In the genomic region with DNA sequence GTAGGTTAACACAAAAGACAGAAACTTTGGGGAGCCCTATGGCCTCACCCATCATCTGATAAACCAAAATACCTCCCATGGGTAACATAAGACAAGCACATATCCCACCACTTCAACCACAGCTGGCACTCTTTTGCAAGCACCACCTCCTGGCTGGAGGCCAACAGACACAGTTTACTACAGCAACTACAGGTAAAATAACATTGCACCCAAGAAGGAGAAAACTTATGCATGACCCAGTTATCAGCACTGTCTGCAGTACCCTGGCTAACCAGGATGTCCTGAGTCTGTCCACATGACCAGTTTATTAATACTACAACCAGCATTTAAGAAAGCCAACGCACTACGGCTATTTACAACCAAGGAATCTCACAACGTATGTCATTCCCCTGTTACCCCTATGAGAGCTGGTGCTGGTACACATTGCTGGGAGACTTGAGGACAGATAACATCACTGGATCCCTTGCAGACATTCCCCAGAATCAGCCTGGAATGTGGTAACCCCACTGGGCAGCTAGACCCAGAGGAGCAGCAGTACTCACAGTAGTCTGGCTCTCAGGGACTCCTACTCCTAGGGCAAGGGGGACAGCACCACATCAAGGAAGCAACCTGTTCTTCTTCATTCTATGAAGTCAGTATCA, we compare ENCODE assay signal across 11 cellular contexts. TPM values are rescaled to one million over a fixed set of nuclear protein-coding genes. Genes with fewer than 3 reads are reported as not detected.
A peak's percentile ranks its signal among the peaks of the same experiment; 100 is the strongest.
DNase-seq lines count a peak whose midpoint lies in the region; ATAC-seq and TF ChIP-seq lines count a peak whose summit lies in the region.
"Had no signal": no experiment of that assay in that cellular context is flagged by ENCODE, and none has a peak within 500 bp of the region (broad histone marks: within the 10 kb centered on the region; RNA-seq: fewer than 3 reads in every experiment).

No MANE protein-coding gene starts in this region.

- intact Hi-C loops in psoas muscle (cut with DNase I): no loop called here

- H3K4me3 ChIP-seq in cardiac muscle cell (no peak overlapping the region), psoas muscle (no peak overlapping the region)

- H3K27ac ChIP-seq in cardiac muscle cell (peak overlapping the region; percentile 45), psoas muscle (peak overlapping the region; percentile 69)
- H3K27ac ChIP-seq: 22Rv1 had no signal

- H3K27me3 ChIP-seq in cardiac muscle cell (no peaks in the 10 kb centered on the region), psoas muscle (ENCODE audit: insufficient read depth in 3 of 3, low read length in 2 of 3) (no peaks in the 10 kb centered on the region)

- WGBS in psoas muscle, 3 donors: 32 to 45% (median 34%) methylated on average over 3 of the region's 3 CpGs

- ATAC-seq in psoas muscle (peak; percentile 65 to 82 (median 74)), GM21390 (IDR thresholded peaks at IDR 0.05; ENCODE audit: unreplicated experiment) (no peak)

- TF ChIP-seq CTCF in cardiac muscle cell (IDR thresholded peaks at IDR 0.05; ENCODE audit: low read depth, low read length) (no peak), psoas muscle (IDR thresholded peaks at IDR 0.05) (no peak)

- peak; percentile 18 for DNase-seq in DMS153 (lab: John Stamatoyannopoulos, UW)
- DNase-seq in DMS153 treated with DMSO at 0.1 percent for 48 hours (lab: John Stamatoyannopoulos, UW; ENCODE audit: unreplicated experiment): no peak
- peak; percentile 25 for DNase-seq in NCI-H226
- no peak for DNase-seq in cardiac muscle cell (ENCODE audit: low read depth in 1 of 2, low spot score in 1 of 2)
- no peak for DNase-seq in psoas muscle
- DNase-seq in NCI-H748 treated with DMSO at 0.1 percent for 48 hours (lab: John Stamatoyannopoulos, UW): no peak
- no peak for DNase-seq in stimulated activated naive CD4-positive, alpha-beta T cell (lab: John Stamatoyannopoulos, UW)
- DNase-seq: NCI-H1417 treated with DMSO at 0.1 percent for 48 hours; stimulated activated naive CD4-positive, alpha-beta T cell treated with Interleukin-2 at 50 U/mL for 16 hours had no signal

- peaks cover 15% of the 10 kb centered on the region for H3K4me1 ChIP-seq in cardiac muscle cell (ENCODE audit: low read depth)
- peaks cover 59% of the 10 kb centered on the region for H3K4me1 ChIP-seq in psoas muscle

- H3K9me3 ChIP-seq in cardiac muscle cell (ENCODE audit: low read depth): no peaks in the 10 kb centered on the region
- H3K9me3 ChIP-seq in psoas muscle: no peaks in the 10 kb centered on the region

- no peaks in the 10 kb centered on the region for H3K36me3 ChIP-seq in cardiac muscle cell
- no peaks in the 10 kb centered on the region for H3K36me3 ChIP-seq in psoas muscle (ENCODE audit: insufficient read depth in 1 of 2, low read depth in 1 of 2)

RNA-seq across cellular contexts. Expression of a gene that starts 32.0 kb away (rescaled TPM):
- total RNA-seq in cardiac muscle cell (42.8 and 57.5 TPM in 2 replicates), psoas muscle (10 to 100 TPM; 27.0 to 31.7 (median 28.5) TPM)
- polyA plus RNA-seq in cardiac muscle cell (45.7 and 52.7 TPM in 2 replicates), psoas muscle (10 to 100 TPM; 10.3 to 25.8 (median 14.7) TPM)

Comparison
In these comparisons a context has a peak if more than half of its experiments do, and no peak if none do; other contexts are left out.
1. DNase-seq: peak in DMS153 (single experiment) and NCI-H226 (single experiment); none in DMS153 treated with DMSO at 0.1 percent for 48 hours (single experiment), cardiac muscle cell (0 of 2), psoas muscle (0 of 2), NCI-H748 treated with DMSO at 0.1 percent for 48 hours (single experiment) and stimulated activated naive CD4-positive, alpha-beta T cell (0 of 6).